In the genomic region with DNA sequence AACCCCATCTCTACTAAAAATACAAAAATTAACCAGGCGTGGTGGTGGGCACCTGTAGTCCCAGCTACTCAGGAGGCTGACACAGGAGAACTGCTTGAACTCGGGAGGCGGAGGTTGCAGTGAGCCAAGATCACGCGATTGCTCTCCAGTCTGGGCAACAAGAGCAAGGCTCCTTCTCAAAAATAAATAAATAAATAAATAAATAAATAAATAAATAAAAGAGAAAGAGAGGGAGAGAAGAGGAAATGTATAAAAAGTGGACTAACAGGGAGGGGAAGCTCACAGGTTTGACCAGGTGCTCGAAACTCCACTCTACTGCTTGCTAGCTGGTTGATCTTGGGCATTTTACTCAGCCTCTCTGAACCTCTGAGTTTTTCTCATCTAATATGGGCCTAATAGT, we compare ENCODE assay signal across 5 cellular contexts.
DNase-seq lines count a peak whose midpoint lies in the region; TF ChIP-seq lines count a peak whose summit lies in the region.
"Not testable (repeated sequence)": the region's sequence is repeated elsewhere in the genome, so short reads cannot be mapped to it uniquely, and the experiment has no call there.

No MANE protein-coding gene starts in this region.

- WGBS in thyroid gland, 2 donors: 97 to 99% methylated on average over 6 of the region's 6 CpGs

- not testable (repeated sequence) for H3K27me3 Mint-ChIP-seq in CD14-positive monocyte (ENCODE audit: low read depth in 3 of 3)

- not testable (repeated sequence) for H3K9me3 ChIP-seq in colonic mucosa; mucosa of rectum (ENCODE audit: control insufficient read depth in 2 of 2, low read length in 2 of 2); thyroid gland

- not testable (repeated sequence) for TF ChIP-seq POLR2A in thyroid gland (IDR thresholded peaks at IDR 0.05)

- H3K27me3 ChIP-seq in colonic mucosa; mucosa of rectum (ENCODE audit: control insufficient read depth in 2 of 2, insufficient read depth in 2 of 2, low read length in 2 of 2); thyroid gland: not testable (repeated sequence)

- H3K27ac ChIP-seq in VCaP: peak overlapping the region; percentile 88; the same call in 1 of the 2 replicates
- H3K27ac ChIP-seq in colonic mucosa: peak overlapping the region; percentile 84
- H3K27ac ChIP-seq in mucosa of rectum (ENCODE audit: low read depth in 2 of 2, low read length in 2 of 2): peak overlapping the region; percentile 94 to 96
- H3K27ac ChIP-seq in thyroid gland: peak overlapping the region in 2 of 3 donors; percentile 59 to 83

- H3K4me1 ChIP-seq in colonic mucosa: peaks cover 14% of the 10 kb centered on the region
- peaks cover 21 to 44% of the 10 kb centered on the region in 2 donors for H3K4me1 ChIP-seq in mucosa of rectum (ENCODE audit: control insufficient read depth in 2 of 2, insufficient read depth in 2 of 2, low read length in 2 of 2)
- peaks cover 40 to 48% of the 10 kb centered on the region in 2 donors for H3K4me1 ChIP-seq in thyroid gland

- H3K36me3 ChIP-seq in colonic mucosa; mucosa of rectum (ENCODE audit: control insufficient read depth in 2 of 2, insufficient read depth in 2 of 2, low read length in 2 of 2); thyroid gland: not testable (repeated sequence)

- not testable (repeated sequence) for H3K4me3 Mint-ChIP-seq in CD14-positive monocyte

- DNase-seq in CD14-positive monocyte (ENCODE audit: low spot score); colonic mucosa; thyroid gland: not testable (repeated sequence)

- peaks cover 54 to 70% of the 10 kb centered on the region in 2 donors for H3K36me3 Mint-ChIP-seq in CD14-positive monocyte

- not testable (repeated sequence) for H3K9me3 Mint-ChIP-seq in CD14-positive monocyte

- not testable (repeated sequence) for H3K9ac ChIP-seq in colonic mucosa (ENCODE audit: low read depth in 2 of 2, low read length in 2 of 2)
- H3K9ac ChIP-seq in mucosa of rectum (ENCODE audit: low read depth in 1 of 2, low read length in 2 of 2): peak overlapping the region in 1 of 2 donors; percentile 26

- TF ChIP-seq CTCF in CD14-positive monocyte (IDR thresholded peaks at IDR 0.05); VCaP (conservative IDR thresholded peaks at IDR 0.05); colonic mucosa (IDR thresholded peaks at IDR 0.05); thyroid gland (IDR thresholded peaks at IDR 0.05): not testable (repeated sequence)

- intact Hi-C loops in CD14-positive monocyte (cut with micrococcal nuclease): loop anchor here (10.0 kb wide), 1 partner anchor 51 kb away; no protein-coding TSS in a partner anchor
- intact Hi-C loops in colonic mucosa (cut with DNase I); thyroid gland (cut with DNase I): not testable (repeated sequence)

- H3K4me3 ChIP-seq in colonic mucosa; mucosa of rectum (ENCODE audit: low read length in 2 of 2); thyroid gland (replicated peaks in 1 of 3): not testable (repeated sequence)

- peaks cover 28% of the 10 kb centered on the region for H3K4me1 Mint-ChIP-seq in CD14-positive monocyte

- H3K27ac Mint-ChIP-seq in CD14-positive monocyte: peak overlapping the region in 5 of 7 donors; percentile 33 to 82 (median 71)
